ENCODE assay signal across 1 cellular context in genomic region chr3:183591881-183592521, GRCh38.
TF ChIP-seq lines count a peak whose summit lies in the region.

No MANE protein-coding gene starts in this region.

TF ChIP-seq in GM23338, 12 proteins besides CTCF, POLR2A, EP300 and RAD21 (continued from another document):
- TF ChIP-seq REST (IDR thresholded peaks at IDR 0.05; ENCODE audit: unreplicated experiment) (no peak), ETS1 (IDR thresholded peaks at IDR 0.05) (no peak), ZNF114 (CRISPR knock-in tag; IDR thresholded peaks at IDR 0.05) (no peak), ZNF331 (CRISPR knock-in tag; IDR thresholded peaks at IDR 0.05; ENCODE audit: low read depth) (no peak), STAT1 (IDR thresholded peaks at IDR 0.05; ENCODE audit: unreplicated experiment) (no peak), EZH2 (IDR thresholded peaks at IDR 0.05; ENCODE audit: low read depth, unreplicated experiment) (no peak)
